In the genomic region with DNA sequence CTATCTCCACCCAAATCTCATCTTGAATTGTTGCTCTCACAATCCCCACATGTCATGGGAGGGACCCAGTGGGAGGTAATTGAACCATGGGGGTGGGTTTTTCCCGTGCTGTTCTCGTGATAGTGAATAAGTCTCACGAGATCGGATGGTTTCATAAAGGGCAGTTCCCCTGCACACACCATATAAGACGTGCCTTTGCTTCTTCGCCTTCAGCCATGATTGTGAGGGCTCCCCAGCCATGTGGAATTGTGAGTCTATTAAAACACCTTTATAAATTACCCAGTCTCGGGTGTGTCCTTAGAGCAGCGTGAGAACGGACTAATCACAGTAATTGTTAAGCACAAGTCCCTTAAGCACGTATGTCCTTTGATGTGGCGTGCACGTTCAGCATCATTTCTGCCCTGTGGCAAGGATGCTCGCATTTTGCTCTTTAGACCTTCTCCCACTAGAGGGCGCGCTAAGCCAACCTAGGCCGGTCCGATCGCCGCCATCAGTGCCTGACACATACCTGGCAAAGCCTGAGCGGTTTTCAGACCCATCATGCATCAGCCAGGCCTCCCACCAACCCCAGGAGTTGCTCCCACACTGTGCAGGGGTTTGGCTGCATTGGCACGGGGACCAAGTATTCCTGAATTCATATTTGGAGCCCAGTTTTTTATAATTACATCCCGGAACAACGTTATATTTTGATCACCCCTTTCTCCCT, we compare ENCODE assay signal across 8 cellular contexts.
DNase-seq lines count a peak whose midpoint lies in the region; FAIRE-seq and TF ChIP-seq lines count a peak whose summit lies in the region.
"Not testable (repeated sequence)": the region's sequence is repeated elsewhere in the genome, so short reads cannot be mapped to it uniquely, and the experiment has no call there.

No MANE protein-coding gene starts in this region.

- TF ChIP-seq POLR2A in NB4 (IDR thresholded peaks at IDR 0.05; ENCODE audit: extremely low read depth, insufficient read length), result not testable (repeated sequence)

- H3K36me3 ChIP-seq in bronchial epithelial cell (ENCODE audit: control insufficient read depth, insufficient read depth, low read length); keratinocyte (ENCODE audit: control insufficient read depth in 2 of 2, extremely low read depth in 1 of 2, insufficient read depth in 2 of 2, low read length in 2 of 2); tibial artery: not testable (repeated sequence)

- H3K4me3 ChIP-seq in NB4 (ENCODE audit: low read depth, low read length); bronchial epithelial cell (ENCODE audit: low read depth, low read length); keratinocyte (ENCODE audit: control insufficient read depth in 2 of 3, extremely low read depth in 1 of 3, insufficient read depth in 2 of 3, low read depth in 1 of 3, low read length in 3 of 3); tibial artery: not testable (repeated sequence)

- in situ Hi-C loops in GM13976 (cut with MboI; ENCODE audit: low sequenced_read_pairs, unreplicated experiment), result not testable (repeated sequence)

- H3K27me3 ChIP-seq in bronchial epithelial cell (ENCODE audit: control insufficient read depth, insufficient read depth, low read length); keratinocyte (ENCODE audit: control insufficient read depth, extremely low read depth, insufficient read depth, low read length); tibial artery: not testable (repeated sequence)

- H3K27ac Mint-ChIP-seq in HFFc6, result not testable (repeated sequence)

- not testable (repeated sequence) for H3K4me2 ChIP-seq in keratinocyte (ENCODE audit: control insufficient read depth, extremely low read depth, insufficient read depth, low read depth, low read length)

- not testable (repeated sequence) for H3K9me1 ChIP-seq in keratinocyte (ENCODE audit: control insufficient read depth, extremely low read depth, insufficient read depth, low read length)

- not testable (repeated sequence) for H3K9ac ChIP-seq in keratinocyte (ENCODE audit: control insufficient read depth, extremely low read depth, insufficient read depth, low read length)

- not testable (repeated sequence) for H3K36me3 Mint-ChIP-seq in HFFc6 (ENCODE audit: low read depth)

- TF ChIP-seq CTCF in GM13976 (IDR thresholded peaks at IDR 0.05; ENCODE audit: borderline replicate concordance, control extremely low read depth, extremely low read depth, insufficient read depth, missing control alignments) (peak; percentile 52), HFFc6 (IDR thresholded peaks at IDR 0.05) (peak; percentile 75), NB4 (IDR thresholded peaks at IDR 0.05; ENCODE audit: low read depth, low read length) (peak; percentile 14), bronchial epithelial cell (IDR thresholded peaks at IDR 0.05; ENCODE audit: insufficient read depth, low read length, severe bottlenecking) (peak; percentile 37), keratinocyte (optimal IDR thresholded peaks at IDR 0.05 in 1 of 3, IDR thresholded peaks at IDR 0.05 in 1 of 3, conservative IDR thresholded peaks at IDR 0.05 in 1 of 3; ENCODE audit: extremely low read depth in 1 of 3, insufficient read depth in 2 of 3, low read length in 3 of 3) (peak in 2 of 3 experiments; percentile 27 to 32), tibial artery (IDR thresholded peaks at IDR 0.05) (peak; percentile 21 to 67)

- dilution Hi-C loops in keratinocyte (cut with MboI; ENCODE audit: extremely low pct_ligation_motif_present, low sequenced_read_pairs), result not testable (repeated sequence)

- H3K4me1 Mint-ChIP-seq in HFFc6 (ENCODE audit: low read depth), result not testable (repeated sequence)

- not testable (repeated sequence) for H3K9me3 Mint-ChIP-seq in HFFc6

- not testable (repeated sequence) for H3K79me2 ChIP-seq in keratinocyte (ENCODE audit: control insufficient read depth, insufficient read depth, low read length)

- H3K27ac ChIP-seq in keratinocyte (ENCODE audit: control insufficient read depth, insufficient read depth, low read length); tibial artery: not testable (repeated sequence)

- not testable (repeated sequence) for H3K9me3 ChIP-seq in keratinocyte (ENCODE audit: control insufficient read depth, low read depth, low read length); tibial artery

- FAIRE-seq in bronchial epithelial cell (lab: Jason Lieb, UNC) (peak; percentile 50), keratinocyte (lab: Jason Lieb, UNC) (peak; percentile 88)

- not testable (repeated sequence) for H3K4me1 ChIP-seq in keratinocyte (ENCODE audit: control insufficient read depth, extremely low read depth, insufficient read depth, low read length); tibial artery

- intact Hi-C loops in tibial artery (cut with DNase I; ENCODE audit: low total_unique reads), result not testable (repeated sequence)

- not testable (repeated sequence) for H4K20me1 ChIP-seq in keratinocyte (ENCODE audit: control insufficient read depth, extremely low read depth, insufficient read depth, low read length)

- H3K4me3 Mint-ChIP-seq in HFFc6, result not testable (repeated sequence)

- H3K27me3 Mint-ChIP-seq in HFFc6 (ENCODE audit: insufficient read depth), result not testable (repeated sequence)

- not testable (repeated sequence) for DNase-seq in GM13976 (ENCODE audit: low spot score); NB4 (ENCODE audit: low read depth); bronchial epithelial cell (ENCODE audit: low read depth); keratinocyte (ENCODE audit: low read depth, low spot score)
- DNase-seq in HFFc6, result peak; percentile 25
- peak; percentile 24 to 44 for DNase-seq in activated CD8-positive, alpha-beta memory T cell treated with anti-CD3 and anti-CD28 coated beads for 4 hours (ENCODE audit: low read depth in 2 of 2)
- peak; percentile 43 to 75 for DNase-seq in stimulated activated CD4-positive, alpha-beta T cell treated with anti-CD3 and anti-CD28 coated beads, Interleukin-12 subunit alpha, Interleukin-12 subunit beta, amount 100 ng/mL, for 24 hours (ENCODE audit: low read depth in 2 of 2)
- peak in 1 of 2 donors; percentile 68 for DNase-seq in tibial artery

- H2AFZ ChIP-seq in keratinocyte (ENCODE audit: control insufficient read depth, low read length), result not testable (repeated sequence)

Comparison
In these comparisons a context has a peak if more than half of its experiments do, and no peak if none do; other contexts are left out.
1. CTCF ChIP-seq: peak in every context shown above with its lines; median percentile 75 in HFFc6; 52 in GM13976; 44 in tibial artery; 37 in bronchial epithelial cell; 30 in keratinocyte; 14 in NB4.